ENCODE assay signal across 27 cellular contexts in the genomic region with DNA sequence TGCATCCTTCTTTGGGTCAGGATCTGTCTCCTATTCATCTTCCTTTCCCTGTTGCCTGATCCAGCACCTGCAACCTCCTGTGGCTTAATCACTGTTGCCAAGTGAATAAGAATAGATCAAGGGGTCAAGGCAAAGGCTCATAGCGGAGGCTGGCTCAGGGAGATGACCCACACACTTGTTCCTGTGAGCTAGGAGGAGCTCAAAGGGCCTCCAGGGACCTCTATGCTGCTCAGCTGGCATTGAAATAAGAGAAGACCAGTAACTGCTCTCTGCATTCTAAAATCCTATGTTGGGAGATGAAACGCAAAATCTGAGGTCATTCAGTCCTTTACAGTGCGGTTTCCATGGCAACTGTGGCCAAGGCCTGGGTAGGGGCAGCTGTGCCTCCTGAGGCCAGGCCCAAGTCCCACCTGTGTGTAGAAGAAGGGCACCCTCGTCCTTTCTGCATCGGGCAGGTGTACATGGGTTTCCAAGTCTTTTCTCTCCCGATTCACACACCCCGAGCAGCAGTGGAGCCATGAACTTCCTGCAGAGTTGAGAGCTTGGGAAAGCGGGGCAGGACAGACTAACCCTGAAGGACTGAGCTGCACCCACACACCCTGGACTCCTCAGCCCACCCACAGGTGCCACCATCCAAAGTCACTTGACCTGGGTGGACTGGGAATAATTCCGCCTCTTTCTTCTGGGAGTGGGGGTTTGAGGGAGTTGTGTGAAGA. TPM values are rescaled to one million over a fixed set of nuclear protein-coding genes. Genes with fewer than 3 reads are reported as not detected.
DNase-seq lines count a peak whose midpoint lies in the region; ATAC-seq lines count a peak whose summit lies in the region.
"Had no signal": no experiment of that assay in that cellular context is flagged by ENCODE, and none has a peak within 500 bp of the region (broad histone marks: within the 10 kb centered on the region; RNA-seq: fewer than 3 reads in every experiment).

No MANE protein-coding gene starts in this region.

- H3K9me3 ChIP-seq in T-helper 17 cell (ENCODE audit: control insufficient read depth, low read length, poor library complexity, severe bottlenecking) = no peaks in the 10 kb centered on the region
- H3K9me3 ChIP-seq in naive thymus-derived CD4-positive, alpha-beta T cell (ENCODE audit: control insufficient read depth in 2 of 3, low read length in 3 of 3) = no peaks in the 10 kb centered on the region
- H3K9me3 ChIP-seq: MG63, right lobe of liver, suprapubic skin, uterus had no signal

- CTCF ChIA-PET in naive thymus-derived CD4-positive, alpha-beta T cell (lab: Charles Lee) = no interaction called here

- H3K36me3 ChIP-seq in naive thymus-derived CD4-positive, alpha-beta T cell (ENCODE audit: control insufficient read depth in 2 of 3, insufficient read depth in 3 of 3, low read length in 3 of 3) = no peaks in the 10 kb centered on the region
- H3K36me3 ChIP-seq: MG63, right lobe of liver, suprapubic skin, uterus had no signal

- no peak overlapping the region for H3K4me3 ChIP-seq in naive thymus-derived CD4-positive, alpha-beta T cell (ENCODE audit: low read length)
- H3K4me3 ChIP-seq: dorsolateral prefrontal cortex, MG63, right lobe of liver, suprapubic skin, uterus had no signal

- H3K4me1 Mint-ChIP-seq in T-helper 17 cell = peaks cover 2% of the 10 kb centered on the region
- H3K4me1 Mint-ChIP-seq in naive thymus-derived CD4-positive, alpha-beta T cell = no peaks in the 10 kb centered on the region
- H3K4me1 Mint-ChIP-seq: natural killer cell had no signal

- POLR2A ChIA-PET in naive thymus-derived CD4-positive, alpha-beta T cell (lab: Charles Lee) = no interaction called here

- intact Hi-C loops in naive thymus-derived CD4-positive, alpha-beta T cell (cut with micrococcal nuclease) = no loop called here

- DNase-seq in DMS 273 (lab: John Stamatoyannopoulos, UW; ENCODE audit: unreplicated experiment) (peak; percentile 30), DMS 273 treated with DMSO at 0.1 percent for 48 hours (lab: John Stamatoyannopoulos, UW) (no peak), NCI-H146 (lab: John Stamatoyannopoulos, UW) (peak; percentile 82), T-helper 17 cell (no peak), islet precursor cell (peak; percentile 29), substantia nigra (lab: John Stamatoyannopoulos, UW) (no peak)
- no peak for DNase-seq in naive thymus-derived CD4-positive, alpha-beta T cell
- no peak for DNase-seq in stimulated activated naive CD4-positive, alpha-beta T cell (lab: John Stamatoyannopoulos, UW)
- DNase-seq: activated CD4-positive, alpha-beta T cell treated with anti-CD3 and anti-CD28 coated beads for 4 hours; activated effector memory CD4-positive, alpha-beta T cell treated with anti-CD3 and anti-CD28 coated beads, Interleukin-2, amount 50 U/mL, for 16 hours; EL; erythroblast; foreskin keratinocyte; hippocampal formation; left colon; mesenchymal stem cell; MG63; natural killer cell; PC-3; right lobe of liver; SHP77 treated with DMSO at 0.1 percent for 48 hours; uterus had no signal

- no peaks in the 10 kb centered on the region for H3K4me1 ChIP-seq in naive thymus-derived CD4-positive, alpha-beta T cell (ENCODE audit: control insufficient read depth in 2 of 2, insufficient read depth in 2 of 2, low read length in 2 of 2)
- H3K4me1 ChIP-seq: foreskin keratinocyte, parathyroid adenoma, right lobe of liver, suprapubic skin, uterus had no signal

- ATAC-seq in T-helper 17 cell = no peak
- no peak for ATAC-seq in naive thymus-derived CD4-positive, alpha-beta T cell
- ATAC-seq: foreskin keratinocyte had no signal

- no peak overlapping the region for H3K4me3 Mint-ChIP-seq in T-helper 17 cell
- H3K4me3 Mint-ChIP-seq in naive thymus-derived CD4-positive, alpha-beta T cell = no peak overlapping the region
- H3K4me3 Mint-ChIP-seq: natural killer cell had no signal

- H3K36me3 Mint-ChIP-seq in T-helper 17 cell (ENCODE audit: low read depth) = peaks cover 3% of the 10 kb centered on the region
- peaks cover 0 to 6% (median 0%) of the 10 kb centered on the region in 5 donors for H3K36me3 Mint-ChIP-seq in naive thymus-derived CD4-positive, alpha-beta T cell
- H3K36me3 Mint-ChIP-seq: natural killer cell had no signal

- peak overlapping the region; percentile 88 for H3K27ac Mint-ChIP-seq in T-helper 17 cell
- peak overlapping the region in 1 of 9 donors; percentile 2 for H3K27ac Mint-ChIP-seq in naive thymus-derived CD4-positive, alpha-beta T cell
- H3K27ac Mint-ChIP-seq: natural killer cell had no signal

- H3K27me3 Mint-ChIP-seq in T-helper 17 cell = peaks cover 44% of the 10 kb centered on the region
- H3K27me3 Mint-ChIP-seq in naive thymus-derived CD4-positive, alpha-beta T cell = peaks cover 4 to 18% (median 8%) of the 10 kb centered on the region in 5 donors

- H3K9me3 Mint-ChIP-seq in naive thymus-derived CD4-positive, alpha-beta T cell = peaks cover 0 to 5% (median 0%) of the 10 kb centered on the region in 11 donors

- H3K27ac ChIP-seq in naive thymus-derived CD4-positive, alpha-beta T cell (ENCODE audit: low read depth, low read length) = no peak overlapping the region
- H3K27ac ChIP-seq in substantia nigra (ENCODE audit: low read depth, low read length, poor library complexity, severe bottlenecking) = no peak overlapping the region
- H3K27ac ChIP-seq: 22Rv1, dorsolateral prefrontal cortex, foreskin keratinocyte, parathyroid adenoma, right lobe of liver, suprapubic skin, uterus had no signal

- H3K27me3 ChIP-seq in naive thymus-derived CD4-positive, alpha-beta T cell (ENCODE audit: control insufficient read depth in 2 of 2, insufficient read depth in 2 of 2, low read length in 2 of 2) = no peaks in the 10 kb centered on the region
- H3K27me3 ChIP-seq: dorsolateral prefrontal cortex, right lobe of liver, uterus had no signal

RNA-seq across cellular contexts. Expression of a gene that starts 27.8 kb away (rescaled TPM):
- total RNA-seq in T-helper 17 cell = not detected
- total RNA-seq in naive thymus-derived CD4-positive, alpha-beta T cell = not detected
- not detected for polyA plus RNA-seq in naive thymus-derived CD4-positive, alpha-beta T cell
- total RNA-seq: foreskin keratinocyte, HepG2, natural killer cell had no signal
- polyA plus RNA-seq: foreskin keratinocyte, HepG2 had no signal

Comparison
In these comparisons a context has a peak if more than half of its experiments do, and no peak if none do; other contexts are left out.
1. DNase-seq: peak in DMS 273 (single experiment), NCI-H146 (single experiment) and islet precursor cell (single experiment); none in DMS 273 treated with DMSO at 0.1 percent for 48 hours (single experiment), T-helper 17 cell (0 of 3), naive thymus-derived CD4-positive, alpha-beta T cell (0 of 9), stimulated activated naive CD4-positive, alpha-beta T cell (0 of 6) and substantia nigra (0 of 49).